ENCODE assay signal across 8 cellular contexts in genomic region chr16:17416461-17417221, GRCh38. TPM values are rescaled to one million over a fixed set of nuclear protein-coding genes. Genes with fewer than 3 reads are reported as not detected.
DNase-seq lines count a peak whose midpoint lies in the region; ATAC-seq and TF ChIP-seq lines count a peak whose summit lies in the region.

No MANE protein-coding gene starts in this region.

- H3K4me1 ChIP-seq in esophagus muscularis mucosa (peaks cover 9 to 62% (median 57%) of the 10 kb centered on the region in 4 donors), transverse colon (peaks cover 0 to 17% (median 3%) of the 10 kb centered on the region in 4 donors)

- ATAC-seq in GM19452 (IDR thresholded peaks at IDR 0.05; ENCODE audit: unreplicated experiment) (peak; percentile 96), HG03565 (IDR thresholded peaks at IDR 0.05; ENCODE audit: unreplicated experiment) (peak; percentile 89)

- peak overlapping the region in 2 of 4 donors; percentile 4 to 23 for H3K4me3 ChIP-seq in esophagus muscularis mucosa
- H3K4me3 ChIP-seq in transverse colon: peak overlapping the region in 1 of 4 donors; percentile 1

- H3K36me3 ChIP-seq in esophagus muscularis mucosa (no peaks in the 10 kb centered on the region), transverse colon (no peaks in the 10 kb centered on the region)

- no peak for TF ChIP-seq POLR2A in esophagus muscularis mucosa (IDR thresholded peaks at IDR 0.05; ENCODE audit: low read depth)
- peak; percentile 16 for TF ChIP-seq POLR2A in transverse colon (IDR thresholded peaks at IDR 0.05)

- H3K27ac ChIP-seq in esophagus muscularis mucosa (replicated peaks in 1 of 4): peak overlapping the region; percentile 62 to 95 (median 80)
- peak overlapping the region; percentile 23 to 60 (median 50) for H3K27ac ChIP-seq in transverse colon

- intact Hi-C loops in esophagus muscularis mucosa (cut with DNase I): loop anchor here (5.0 kb wide), 2 partner anchors 51 to 139 kb away; no protein-coding TSS in a partner anchor
- intact Hi-C loops in transverse colon (cut with DNase I; ENCODE audit: low total_unique reads): loop anchor here (10.0 kb wide), 1 partner anchor 48 kb away; no protein-coding TSS in a partner anchor

- TF ChIP-seq EP300 in esophagus muscularis mucosa (IDR thresholded peaks at IDR 0.05): no peak
- TF ChIP-seq EP300 in transverse colon (IDR thresholded peaks at IDR 0.05; ENCODE audit: low read depth): no peak

- 14% methylated on average over 13 of the region's 13 CpGs for WGBS in esophagus muscularis mucosa
- WGBS in transverse colon (ENCODE audit: low coverage in 1 of 2), 2 donors: 47 to 63% methylated on average over 1 to 13 of the region's 13 CpGs

- TF ChIP-seq CTCF in esophagus muscularis mucosa (IDR thresholded peaks at IDR 0.05) (peak; percentile 18 to 34 (median 32)), transverse colon (IDR thresholded peaks at IDR 0.05) (no peak)

- H3K9me3 ChIP-seq in esophagus muscularis mucosa: no peaks in the 10 kb centered on the region
- no peaks in the 10 kb centered on the region for H3K9me3 ChIP-seq in transverse colon

- H3K27me3 ChIP-seq in esophagus muscularis mucosa: no peaks in the 10 kb centered on the region
- H3K27me3 ChIP-seq in transverse colon: no peaks in the 10 kb centered on the region

- in situ Hi-C loops in transverse colon (cut with MboI; ENCODE audit: low pct_ligation_motif_present in 1 of 4, low pct_unique_long_range_greater_than_20kb in 1 of 4, low sequenced_read_pairs in 3 of 4): no loop called here

- DNase-seq in CD1c-positive myeloid dendritic cell (ENCODE audit: extremely low spot score) (peak; percentile 89), esophagus muscularis mucosa (ENCODE audit: extremely low spot score) (no peak), nucleus accumbens (lab: John Stamatoyannopoulos, UW) (peak in 30 of 56 donors; percentile 3 to 56 (median 21)), transverse colon (peak; percentile 60)
- peak; percentile 28 to 53 for DNase-seq in activated CD4-positive, alpha-beta T cell treated with anti-CD3 and anti-CD28 coated beads, Interleukin-2, amount 50 U/mL, for 24 hours (ENCODE audit: low read depth in 1 of 2, low spot score in 1 of 2)
- no peak for DNase-seq in effector CD8-positive, alpha-beta T cell (lab: John Stamatoyannopoulos, UW)

RNA-seq across cellular contexts. Expression of gene XYLT1, which starts 54.1 kb away (rescaled TPM):
- 10 to 100 TPM; 25.2 to 57.1 (median 33.5) TPM for total RNA-seq in esophagus muscularis mucosa
- 10 to 100 TPM; 22.3 to 44.6 (median 39.4) TPM for total RNA-seq in transverse colon

Comparison
In these comparisons a context has a peak if more than half of its experiments do, and no peak if none do; other contexts are left out.
1. DNase-seq: peak in CD1c-positive myeloid dendritic cell (single experiment), activated CD4-positive, alpha-beta T cell treated with anti-CD3 and anti-CD28 coated beads, Interleukin-2, amount 50 U/mL, for 24 hours (2 of 2), nucleus accumbens (30 of 56) and transverse colon (single experiment); none in esophagus muscularis mucosa (single experiment) and effector CD8-positive, alpha-beta T cell (single experiment).
2. CTCF ChIP-seq: peak in esophagus muscularis mucosa (3 of 3); none in transverse colon (0 of 5).